ENCODE assay signal across 8 cellular contexts in genomic region chr16:47492428-47493357, GRCh38. TPM values are rescaled to one million over a fixed set of nuclear protein-coding genes. Genes with fewer than 3 reads are reported as not detected.
DNase-seq lines count a peak whose midpoint lies in the region; ATAC-seq and TF ChIP-seq lines count a peak whose summit lies in the region.

No MANE protein-coding gene starts in this region.

- TF ChIP-seq CTCF in BE2C (IDR thresholded peaks at IDR 0.05; ENCODE audit: low read depth, low read length): no peak

- H3K9me3 ChIP-seq in BE2C (no peaks in the 10 kb centered on the region), skeletal muscle tissue (ENCODE audit: control insufficient read depth in 3 of 3, low read length in 3 of 3) (peaks cover 0 to 21% (median 2%) of the 10 kb centered on the region in 3 donors)

- intact Hi-C loops in head of caudate nucleus (cut with DNase I): no loop called here

- DNase-seq in BE2C (peak; percentile 75), SKM-1 treated with dmso at 0.1 percent for 144 hours (lab: John Stamatoyannopoulos, UW; ENCODE audit: unreplicated experiment) (peak; percentile 79), head of caudate nucleus (peak in 37 of 42 donors; percentile 7 to 53 (median 23)), NCI-H1092 treated with DMSO at 0.1 percent for 48 hours (lab: John Stamatoyannopoulos, UW) (no peak), NCI-H345 (lab: John Stamatoyannopoulos, UW) (no peak)

- H3K4me3 ChIP-seq in BE2C (ENCODE audit: low read depth, low read length) (no peak overlapping the region), skeletal muscle tissue (ENCODE audit: low read length in 3 of 3) (peak overlapping the region in 2 of 3 donors; percentile 20 to 22)

- no peak overlapping the region for H3K9ac ChIP-seq in skeletal muscle tissue (ENCODE audit: low read depth in 1 of 3, low read length in 3 of 3)

- H3K36me3 ChIP-seq in BE2C (no peaks in the 10 kb centered on the region), skeletal muscle tissue (ENCODE audit: control insufficient read depth in 3 of 3, insufficient read depth in 3 of 3, low read length in 3 of 3) (peaks cover 0 to 8% (median 2%) of the 10 kb centered on the region in 3 donors)

- H3K4me1 ChIP-seq in BE2C: peaks cover 5% of the 10 kb centered on the region; the same call in 1 of the 2 replicates
- peaks cover 11 to 16% (median 12%) of the 10 kb centered on the region in 3 donors for H3K4me1 ChIP-seq in skeletal muscle tissue (ENCODE audit: control insufficient read depth in 3 of 3, insufficient read depth in 3 of 3, low read length in 3 of 3)

- peak overlapping the region; percentile 41 for H3K27ac ChIP-seq in skeletal muscle tissue (ENCODE audit: low read depth, low read length)

- H3K27me3 ChIP-seq in BE2C (no peaks in the 10 kb centered on the region), skeletal muscle tissue (ENCODE audit: control insufficient read depth in 3 of 3, insufficient read depth in 3 of 3, low read length in 3 of 3) (no peaks in the 10 kb centered on the region)

- ATAC-seq in GM18873 (IDR thresholded peaks at IDR 0.05; ENCODE audit: low FRiP score, unreplicated experiment) (peak; percentile 81), HG03045 (IDR thresholded peaks at IDR 0.05; ENCODE audit: unreplicated experiment) (peak; percentile 89)

RNA-seq across cellular contexts. Expression of gene PHKB, which starts 31.6 kb away (rescaled TPM):
- polyA plus RNA-seq in BE2C (2012; ENCODE audit: insufficient read depth, insufficient read length, low read depth): 56.5 TPM
- total RNA-seq in skeletal muscle tissue: 68.9 TPM

RNA-seq across cellular contexts. Expression of gene ITFG1, which starts 31.8 kb away (rescaled TPM):
- 47.1 TPM for polyA plus RNA-seq in BE2C (2012; ENCODE audit: insufficient read depth, insufficient read length, low read depth)
- total RNA-seq in skeletal muscle tissue: 89.2 TPM

Comparison
In these comparisons a context has a peak if more than half of its experiments do, and no peak if none do; other contexts are left out.
1. DNase-seq: peak in BE2C (single experiment), SKM-1 treated with dmso at 0.1 percent for 144 hours (single experiment) and head of caudate nucleus (37 of 42); none in NCI-H1092 treated with DMSO at 0.1 percent for 48 hours (single experiment) and NCI-H345 (single experiment).